ENCODE assay signal across 8 cellular contexts in genomic region chr2:54570925-54571694, GRCh38.
DNase-seq lines count a peak whose midpoint lies in the region; ATAC-seq and TF ChIP-seq lines count a peak whose summit lies in the region.

No MANE protein-coding gene starts in this region.

- TF ChIP-seq CTCF in mammary epithelial cell (conservative IDR thresholded peaks at IDR 0.05 in 1 of 2, IDR thresholded peaks at IDR 0.05 in 1 of 2; ENCODE audit: extremely low read depth in 1 of 2, insufficient read depth in 1 of 2, low read depth in 1 of 2, low read length in 2 of 2) = no peak

- H3K27me3 ChIP-seq in mammary epithelial cell (ENCODE audit: insufficient read depth, low read length) = no peaks in the 10 kb centered on the region

- in situ Hi-C loops in mammary epithelial cell (cut with MboI; ENCODE audit: low sequenced_read_pairs in 2 of 2) = loop anchor here in 1 of 2 donors (5.0 kb wide), 1 partner anchor 39 kb away; no protein-coding TSS in a partner anchor

- H3K4me2 ChIP-seq in mammary epithelial cell (ENCODE audit: insufficient read depth, low read depth, low read length) = peak overlapping the region; percentile 68

- intact Hi-C loops in mammary epithelial cell (cut with micrococcal nuclease) = loop anchor here (1.0 to 2.0 kb wide), 2 partner anchors 11 to 48 kb away; no protein-coding TSS in a partner anchor

- no peaks in the 10 kb centered on the region for H3K36me3 ChIP-seq in mammary epithelial cell (ENCODE audit: insufficient read depth, low read length)

- H3K4me1 ChIP-seq in mammary epithelial cell (ENCODE audit: insufficient read depth, low read length) = peaks cover 68% of the 10 kb centered on the region

- peak; percentile 57 for ATAC-seq in GM21515 (IDR thresholded peaks at IDR 0.05; ENCODE audit: unreplicated experiment)

- DNase-seq in GM03348 (ENCODE audit: low spot score) (peak; percentile 89), HS-5 (ENCODE audit: low read depth) (peak; percentile 73), T-helper 2 cell (peak in 4 of 5 experiments; percentile 59 to 95 (median 71)), mammary epithelial cell (peak; percentile 70), medulla oblongata (ENCODE audit: extremely low spot score) (peak; percentile 37), stromal cell of bone marrow (ENCODE audit: low read depth) (peak; percentile 79), SK-N-DZ (ENCODE audit: low spot score) (no peak)

- dilution Hi-C loops in mammary epithelial cell (cut with HindIII; ENCODE audit: low sequenced_read_pairs) = no loop called here

- H3K9me3 ChIP-seq in mammary epithelial cell (replicated peaks; ENCODE audit: insufficient read depth, low read length) = no peaks in the 10 kb centered on the region

- BruUV-seq in mammary epithelial cell (replicated peaks; lab: Mats Ljungman, UMichigan) = no TSS peak

- WGBS in mammary epithelial cell (ENCODE audit: low coverage, missing lambda C conversion rate) = 5% methylated on average over 10 of the region's 10 CpGs

- H3K27ac ChIP-seq in mammary epithelial cell (ENCODE audit: insufficient read depth, low read depth, low read length) = peak overlapping the region; percentile 96

- CTCF ChIA-PET in mammary epithelial cell (lab: Charles Lee; ENCODE audit: low non-redundant PET) = no interaction called here

- peak overlapping the region; percentile 88 for H3K9ac ChIP-seq in mammary epithelial cell (ENCODE audit: insufficient read depth, low read length)

- H3K4me3 ChIP-seq in mammary epithelial cell (replicated peaks in 1 of 3; ENCODE audit: insufficient read depth in 1 of 3, low read depth in 2 of 3, low read length in 3 of 3) = no peak overlapping the region

- no peaks in the 10 kb centered on the region for H4K20me1 ChIP-seq in mammary epithelial cell (ENCODE audit: insufficient read depth, low read length)

- H2AFZ ChIP-seq in mammary epithelial cell (ENCODE audit: low read depth, low read length) = no peak overlapping the region

- H3K79me2 ChIP-seq in mammary epithelial cell (ENCODE audit: insufficient read depth, low read length) = peaks cover 89% of the 10 kb centered on the region
